7 cellular contexts compared by ENCODE assay signal in the genomic region with DNA sequence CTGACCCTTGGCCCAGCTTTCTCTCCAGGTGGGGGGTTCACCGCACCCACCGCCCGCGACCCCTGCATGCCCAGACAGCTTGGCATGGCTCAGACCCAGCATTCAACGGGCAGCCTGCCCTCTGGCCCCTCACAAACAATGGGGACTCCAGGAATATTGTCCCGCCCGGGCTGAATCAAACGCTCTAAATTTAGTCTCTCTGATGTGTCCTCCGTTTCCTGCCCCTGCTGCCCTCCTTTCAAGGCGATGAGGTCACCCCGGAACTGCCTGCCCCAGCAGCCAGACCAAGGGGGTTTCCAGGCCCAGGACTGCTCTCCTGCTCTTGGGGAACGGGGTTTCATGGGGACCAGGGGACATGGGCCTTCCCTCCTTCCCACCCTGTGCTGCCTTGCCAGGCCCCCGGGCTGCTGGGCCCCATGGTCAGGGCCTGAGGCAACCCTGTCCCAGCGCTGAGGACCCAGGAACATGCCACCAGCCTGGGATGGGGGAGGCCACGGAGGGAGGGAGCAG. TPM values are rescaled to one million over a fixed set of nuclear protein-coding genes. Genes with fewer than 3 reads are reported as not detected.
A peak's percentile ranks its signal among the peaks of the same experiment; 100 is the strongest.
DNase-seq lines count a peak whose midpoint lies in the region; ATAC-seq and TF ChIP-seq lines count a peak whose summit lies in the region.

No MANE protein-coding gene starts in this region.

- no peak for TF ChIP-seq EP300 in SK-N-SH (IDR thresholded peaks at IDR 0.05; ENCODE audit: borderline replicate concordance in 1 of 2, low read depth in 1 of 2, low read length in 1 of 2)

- H4K20me1 ChIP-seq in SK-N-SH (ENCODE audit: insufficient read depth), result no peaks in the 10 kb centered on the region

- H3K27ac Mint-ChIP-seq in nephron, result peak overlapping the region; percentile 36 to 58 (median 48)

- no peaks in the 10 kb centered on the region for H3K9me2 ChIP-seq in SK-N-SH

- no peaks in the 10 kb centered on the region for H3K36me3 ChIP-seq in SK-N-SH (replicated peaks in 1 of 2; ENCODE audit: control insufficient read depth in 1 of 2, insufficient read depth in 2 of 2, low read length in 1 of 2)

- H3K27me3 Mint-ChIP-seq in nephron (ENCODE audit: low read depth), result peaks cover 28% of the 10 kb centered on the region

- H3K27me3 ChIP-seq in SK-N-SH (ENCODE audit: insufficient read depth), result no peaks in the 10 kb centered on the region

- H3K27ac ChIP-seq in SK-N-SH (ENCODE audit: low read depth in 2 of 2, low read length in 1 of 2), result peak overlapping the region in 1 of 2 experiments; percentile 70; a peak in 2 of 4 replicates
- peak overlapping the region; percentile 93 for H3K27ac ChIP-seq in cingulate gyrus (ENCODE audit: low read depth, low read length)

- peak overlapping the region; percentile 63; the same call in 1 of the 2 replicates for H2AFZ ChIP-seq in SK-N-SH (ENCODE audit: low read depth)

- POLR2A ChIA-PET in SK-N-SH (lab: Yijun Ruan, JAX), result no interaction called here

- no peaks in the 10 kb centered on the region for H3F3A ChIP-seq in SK-N-SH (replicated peaks; ENCODE audit: insufficient read depth)

- TF ChIP-seq CTCF in GM20000 (IDR thresholded peaks at IDR 0.05; ENCODE audit: extremely low read depth, missing control alignments), result no peak
- no peak for TF ChIP-seq CTCF in SK-N-SH (IDR thresholded peaks at IDR 0.05)
- TF ChIP-seq CTCF in nephron (IDR thresholded peaks at IDR 0.05; ENCODE audit: unreplicated experiment in 3 of 3), result no peak

- no peak overlapping the region for H3K4me3 Mint-ChIP-seq in nephron

- H3K4me1 ChIP-seq in SK-N-SH (ENCODE audit: control insufficient read depth in 1 of 2, insufficient read depth in 2 of 2, low read depth in 1 of 2, low read length in 1 of 2), result peaks cover 5 to 8% of the 10 kb centered on the region in 2 experiments; a peak in 2 of 4 replicates

- CTCF ChIA-PET in SK-N-SH (lab: Yijun Ruan, JAX), result interaction anchor here (1.0 to 1.1 kb wide), 2 partner anchors 46 to 84 kb away, joined by 3 to 4 read pairs; no protein-coding TSS in a partner anchor

- H3K36me3 Mint-ChIP-seq in nephron (ENCODE audit: low read depth), result no peaks in the 10 kb centered on the region

- no CpG with 5 or more reads among the region's 15 CpGs for WGBS in SK-N-SH (ENCODE audit: low lambda C conversion rate)

- H3K9ac ChIP-seq in SK-N-SH, result peak overlapping the region; percentile 60; the same call in 1 of the 2 replicates

- DNase-seq in GM20000 (ENCODE audit: low spot score), result peak; percentile 87
- DNase-seq in SK-N-SH, result no peak
- DNase-seq in HUDEP-2 (lab: John Stamatoyannopoulos, UW; ENCODE audit: unreplicated experiment in 76 of 76), result no peak
- no peak for DNase-seq in NCI-H345 treated with DMSO at 0.1 percent for 48 hours (lab: John Stamatoyannopoulos, UW; ENCODE audit: unreplicated experiment)

- H3K9me3 ChIP-seq in SK-N-SH, result no peaks in the 10 kb centered on the region

- H3K4me1 Mint-ChIP-seq in nephron, result peaks cover 15% of the 10 kb centered on the region

- no peaks in the 10 kb centered on the region for H3K79me2 ChIP-seq in SK-N-SH (ENCODE audit: insufficient read depth)

- no peak for TF ChIP-seq RAD21 in SK-N-SH (IDR thresholded peaks at IDR 0.05; ENCODE audit: low read length)

- no peak for ATAC-seq in HG03457 (IDR thresholded peaks at IDR 0.05; ENCODE audit: unreplicated experiment)

- no peaks in the 10 kb centered on the region for H3K9me3 Mint-ChIP-seq in nephron

- H3K4me2 ChIP-seq in SK-N-SH, result peak overlapping the region; percentile 37

- H3K4me3 ChIP-seq in SK-N-SH (ENCODE audit: low read depth in 2 of 2, low read length in 1 of 2), result no peak overlapping the region

TF ChIP-seq in SK-N-SH, 30 proteins besides CTCF, POLR2A, EP300 and RAD21 (continues in another document):
- TF ChIP-seq FOSL2 (IDR thresholded peaks at IDR 0.05; ENCODE audit: borderline replicate concordance, low read depth), result peak; percentile 24; the same call in 1 of the 2 replicates
- TF ChIP-seq TEAD4 (IDR thresholded peaks at IDR 0.05; ENCODE audit: borderline replicate concordance, insufficient read depth), result no peak
- TF ChIP-seq, protein P1, sequence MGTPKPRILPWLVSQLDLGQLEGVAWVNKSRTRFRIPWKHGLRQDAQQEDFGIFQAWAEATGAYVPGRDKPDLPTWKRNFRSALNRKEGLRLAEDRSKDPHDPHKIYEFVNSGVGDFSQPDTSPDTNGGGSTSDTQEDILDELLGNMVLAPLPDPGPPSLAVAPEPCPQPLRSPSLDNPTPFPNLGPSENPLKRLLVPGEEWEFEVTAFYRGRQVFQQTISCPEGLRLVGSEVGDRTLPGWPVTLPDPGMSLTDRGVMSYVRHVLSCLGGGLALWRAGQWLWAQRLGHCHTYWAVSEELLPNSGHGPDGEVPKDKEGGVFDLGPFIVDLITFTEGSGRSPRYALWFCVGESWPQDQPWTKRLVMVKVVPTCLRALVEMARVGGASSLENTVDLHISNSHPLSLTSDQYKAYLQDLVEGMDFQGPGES (IDR thresholded peaks at IDR 0.05; ENCODE audit: low read depth, low read length), result no peak
- TF ChIP-seq SIN3A (IDR thresholded peaks at IDR 0.05; ENCODE audit: borderline replicate concordance, low read depth, low read length), result no peak
- TF ChIP-seq, protein P2, sequence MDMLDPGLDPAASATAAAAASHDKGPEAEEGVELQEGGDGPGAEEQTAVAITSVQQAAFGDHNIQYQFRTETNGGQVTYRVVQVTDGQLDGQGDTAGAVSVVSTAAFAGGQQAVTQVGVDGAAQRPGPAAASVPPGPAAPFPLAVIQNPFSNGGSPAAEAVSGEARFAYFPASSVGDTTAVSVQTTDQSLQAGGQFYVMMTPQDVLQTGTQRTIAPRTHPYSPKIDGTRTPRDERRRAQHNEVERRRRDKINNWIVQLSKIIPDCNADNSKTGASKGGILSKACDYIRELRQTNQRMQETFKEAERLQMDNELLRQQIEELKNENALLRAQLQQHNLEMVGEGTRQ (IDR thresholded peaks at IDR 0.05; ENCODE audit: borderline replicate concordance, low read depth, low read length), result no peak
- no peak for TF ChIP-seq CHD2 (IDR thresholded peaks at IDR 0.05; ENCODE audit: low read length, partially characterized antibody)
- TF ChIP-seq, protein P3, sequence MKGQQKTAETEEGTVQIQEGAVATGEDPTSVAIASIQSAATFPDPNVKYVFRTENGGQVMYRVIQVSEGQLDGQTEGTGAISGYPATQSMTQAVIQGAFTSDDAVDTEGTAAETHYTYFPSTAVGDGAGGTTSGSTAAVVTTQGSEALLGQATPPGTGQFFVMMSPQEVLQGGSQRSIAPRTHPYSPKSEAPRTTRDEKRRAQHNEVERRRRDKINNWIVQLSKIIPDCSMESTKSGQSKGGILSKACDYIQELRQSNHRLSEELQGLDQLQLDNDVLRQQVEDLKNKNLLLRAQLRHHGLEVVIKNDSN (IDR thresholded peaks at IDR 0.05; ENCODE audit: borderline replicate concordance, low read depth), result no peak
- TF ChIP-seq EZH2phosphoT487 (IDR thresholded peaks at IDR 0.05; ENCODE audit: borderline replicate concordance, low read depth), result no peak
- TF ChIP-seq GABPA (IDR thresholded peaks at IDR 0.05; ENCODE audit: low read depth), result no peak
- no peak for TF ChIP-seq TAF1 (IDR thresholded peaks at IDR 0.05; ENCODE audit: borderline replicate concordance, low read depth, low read length)
- peak; percentile 56; the same call in 1 of the 2 replicates for TF ChIP-seq RXRA (IDR thresholded peaks at IDR 0.05; ENCODE audit: borderline replicate concordance, low read depth)
- TF ChIP-seq, protein P4, sequence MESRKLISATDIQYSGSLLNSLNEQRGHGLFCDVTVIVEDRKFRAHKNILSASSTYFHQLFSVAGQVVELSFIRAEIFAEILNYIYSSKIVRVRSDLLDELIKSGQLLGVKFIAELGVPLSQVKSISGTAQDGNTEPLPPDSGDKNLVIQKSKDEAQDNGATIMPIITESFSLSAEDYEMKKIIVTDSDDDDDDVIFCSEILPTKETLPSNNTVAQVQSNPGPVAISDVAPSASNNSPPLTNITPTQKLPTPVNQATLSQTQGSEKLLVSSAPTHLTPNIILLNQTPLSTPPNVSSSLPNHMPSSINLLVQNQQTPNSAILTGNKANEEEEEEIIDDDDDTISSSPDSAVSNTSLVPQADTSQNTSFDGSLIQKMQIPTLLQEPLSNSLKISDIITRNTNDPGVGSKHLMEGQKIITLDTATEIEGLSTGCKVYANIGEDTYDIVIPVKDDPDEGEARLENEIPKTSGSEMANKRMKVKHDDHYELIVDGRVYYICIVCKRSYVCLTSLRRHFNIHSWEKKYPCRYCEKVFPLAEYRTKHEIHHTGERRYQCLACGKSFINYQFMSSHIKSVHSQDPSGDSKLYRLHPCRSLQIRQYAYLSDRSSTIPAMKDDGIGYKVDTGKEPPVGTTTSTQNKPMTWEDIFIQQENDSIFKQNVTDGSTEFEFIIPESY (IDR thresholded peaks at IDR 0.05; ENCODE audit: borderline replicate concordance, low read depth), result no peak
- peak; percentile 14; the same call in 1 of the 2 replicates for TF ChIP-seq JUND (IDR thresholded peaks at IDR 0.05)
- TF ChIP-seq SMC3 (IDR thresholded peaks at IDR 0.05; ENCODE audit: low read depth, low read length), result no peak
- TF ChIP-seq, protein P5, sequence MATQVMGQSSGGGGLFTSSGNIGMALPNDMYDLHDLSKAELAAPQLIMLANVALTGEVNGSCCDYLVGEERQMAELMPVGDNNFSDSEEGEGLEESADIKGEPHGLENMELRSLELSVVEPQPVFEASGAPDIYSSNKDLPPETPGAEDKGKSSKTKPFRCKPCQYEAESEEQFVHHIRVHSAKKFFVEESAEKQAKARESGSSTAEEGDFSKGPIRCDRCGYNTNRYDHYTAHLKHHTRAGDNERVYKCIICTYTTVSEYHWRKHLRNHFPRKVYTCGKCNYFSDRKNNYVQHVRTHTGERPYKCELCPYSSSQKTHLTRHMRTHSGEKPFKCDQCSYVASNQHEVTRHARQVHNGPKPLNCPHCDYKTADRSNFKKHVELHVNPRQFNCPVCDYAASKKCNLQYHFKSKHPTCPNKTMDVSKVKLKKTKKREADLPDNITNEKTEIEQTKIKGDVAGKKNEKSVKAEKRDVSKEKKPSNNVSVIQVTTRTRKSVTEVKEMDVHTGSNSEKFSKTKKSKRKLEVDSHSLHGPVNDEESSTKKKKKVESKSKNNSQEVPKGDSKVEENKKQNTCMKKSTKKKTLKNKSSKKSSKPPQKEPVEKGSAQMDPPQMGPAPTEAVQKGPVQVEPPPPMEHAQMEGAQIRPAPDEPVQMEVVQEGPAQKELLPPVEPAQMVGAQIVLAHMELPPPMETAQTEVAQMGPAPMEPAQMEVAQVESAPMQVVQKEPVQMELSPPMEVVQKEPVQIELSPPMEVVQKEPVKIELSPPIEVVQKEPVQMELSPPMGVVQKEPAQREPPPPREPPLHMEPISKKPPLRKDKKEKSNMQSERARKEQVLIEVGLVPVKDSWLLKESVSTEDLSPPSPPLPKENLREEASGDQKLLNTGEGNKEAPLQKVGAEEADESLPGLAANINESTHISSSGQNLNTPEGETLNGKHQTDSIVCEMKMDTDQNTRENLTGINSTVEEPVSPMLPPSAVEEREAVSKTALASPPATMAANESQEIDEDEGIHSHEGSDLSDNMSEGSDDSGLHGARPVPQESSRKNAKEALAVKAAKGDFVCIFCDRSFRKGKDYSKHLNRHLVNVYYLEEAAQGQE (IDR thresholded peaks at IDR 0.05; ENCODE audit: low read depth, low read length), result no peak

RNA-seq across cellular contexts. Expression of a gene that starts 10.1 kb away (rescaled TPM):
- 0.19 and 0.44 TPM in 2 replicates for polyA plus RNA-seq in SK-N-SH (2012; rRNA removed)
- polyA plus RNA-seq in SK-N-SH (2012; cell fraction: cytosol; rRNA removed), result 0.06 and 0.16 TPM in 2 replicates
- 0.11 and 0.16 TPM in 2 replicates for polyA plus RNA-seq in SK-N-SH (2012; cell fraction: nucleus; rRNA removed)
